In the genomic region with DNA sequence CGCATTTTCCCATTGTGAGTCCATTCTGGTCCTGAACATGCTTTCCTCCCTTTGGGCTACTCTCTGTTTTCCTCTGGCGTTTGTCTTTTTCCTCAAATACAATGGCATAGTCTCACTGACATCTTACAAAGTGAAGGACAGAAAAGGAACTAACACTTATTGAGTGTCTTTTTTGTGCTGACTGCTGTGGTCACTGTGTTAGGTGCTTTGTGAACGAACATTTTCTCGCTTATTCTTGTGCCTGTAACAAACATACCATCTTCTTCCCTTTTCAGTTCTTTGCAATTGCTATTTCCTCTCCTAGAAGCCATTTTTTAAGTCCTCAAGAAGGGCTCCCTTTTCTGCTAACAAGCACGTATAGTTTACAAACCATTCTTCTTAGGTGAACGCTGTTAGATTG, we compare ENCODE assay signal across 17 cellular contexts. TPM values are rescaled to one million over a fixed set of nuclear protein-coding genes. Genes with fewer than 3 reads are reported as not detected.
DNase-seq lines count a peak whose midpoint lies in the region; ATAC-seq and TF ChIP-seq lines count a peak whose summit lies in the region.
"Had no signal": no experiment of that assay in that cellular context is flagged by ENCODE, and none has a peak within 500 bp of the region (broad histone marks: within the 10 kb centered on the region; RNA-seq: fewer than 3 reads in every experiment).

No MANE protein-coding gene starts in this region.

- peaks cover 4% of the 10 kb centered on the region for H4K20me1 ChIP-seq in smooth muscle cell (ENCODE audit: low read depth)

- no peak overlapping the region for H2AFZ ChIP-seq in smooth muscle cell (ENCODE audit: low read depth)
- H2AFZ ChIP-seq: GM23338, PC-9 had no signal

- no peaks in the 10 kb centered on the region for H3F3A ChIP-seq in smooth muscle cell (ENCODE audit: low read depth)

- no peaks in the 10 kb centered on the region for H3K79me2 ChIP-seq in smooth muscle cell (ENCODE audit: low read depth)

- H3K9me3 Mint-ChIP-seq in activated CD8-positive, alpha-beta T cell treated with anti-CD3 and anti-CD28 coated beads for 36 hours = peaks cover 10% of the 10 kb centered on the region
- H3K9me3 Mint-ChIP-seq in activated CD8-positive, alpha-beta T cell treated with anti-CD3 and anti-CD28 coated beads, Interleukin-2, amount 10 ng/mL, durations not matched to agents 7 days and 5 days (ENCODE audit: insufficient read depth) = no peaks in the 10 kb centered on the region
- peaks cover 3% of the 10 kb centered on the region for H3K9me3 Mint-ChIP-seq in memory B cell

- H3K4me1 ChIP-seq in upper lobe of left lung = peaks cover 9 to 16% (median 9%) of the 10 kb centered on the region in 4 donors
- H3K4me1 ChIP-seq in breast epithelium = no peaks in the 10 kb centered on the region
- H3K4me1 ChIP-seq in smooth muscle cell (ENCODE audit: low read depth) = no peaks in the 10 kb centered on the region

- no peak for TF ChIP-seq POLR2A in upper lobe of left lung (IDR thresholded peaks at IDR 0.05)
- no peak for TF ChIP-seq POLR2A in breast epithelium (IDR thresholded peaks at IDR 0.05)

- no peak for DNase-seq in activated CD8-positive, alpha-beta T cell treated with anti-CD3 and anti-CD28 coated beads for 36 hours
- no peak for DNase-seq in activated CD8-positive, alpha-beta T cell treated with anti-CD3 and anti-CD28 coated beads, Interleukin-2, amount 10 ng/mL, durations not matched to agents 7 days and 5 days
- no peak for DNase-seq in T-helper 17 cell
- DNase-seq in memory B cell (ENCODE audit: low spot score in 2 of 2) = no peak
- DNase-seq in upper lobe of left lung = no peak
- DNase-seq in breast epithelium (ENCODE audit: low spot score in 2 of 2) = no peak
- no peak for DNase-seq in smooth muscle cell (lab: John Stamatoyannopoulos, UW; ENCODE audit: unreplicated experiment)
- DNase-seq: 8988T, DMS79 treated with DMSO at 0.1 percent for 48 hours, KBM-7, NCI-H1694 treated with DMSO at 0.1 percent for 48 hours, NCI-H446, PC-9 had no signal

- H3K27ac Mint-ChIP-seq in activated CD8-positive, alpha-beta T cell treated with anti-CD3 and anti-CD28 coated beads for 36 hours = peak overlapping the region; percentile 8
- H3K27ac Mint-ChIP-seq in activated CD8-positive, alpha-beta T cell treated with anti-CD3 and anti-CD28 coated beads, Interleukin-2, amount 10 ng/mL, durations not matched to agents 7 days and 5 days = no peak overlapping the region
- H3K27ac Mint-ChIP-seq in T-helper 17 cell (peak overlapping the region; percentile 6), memory B cell (peak overlapping the region; percentile 4)
- H3K27ac Mint-ChIP-seq: GM23338 had no signal

- H3K27me3 ChIP-seq in upper lobe of left lung (no peaks in the 10 kb centered on the region), breast epithelium (no peaks in the 10 kb centered on the region), smooth muscle cell (ENCODE audit: low read depth) (no peaks in the 10 kb centered on the region)
- H3K27me3 ChIP-seq: BLaER1 treated with 17β-estradiol and CSF1 and Interleukin-3, amounts not matched to agents 10 nM and 100 nM had no signal

- H3K4me3 Mint-ChIP-seq in activated CD8-positive, alpha-beta T cell treated with anti-CD3 and anti-CD28 coated beads for 36 hours = no peak overlapping the region
- H3K4me3 Mint-ChIP-seq in activated CD8-positive, alpha-beta T cell treated with anti-CD3 and anti-CD28 coated beads, Interleukin-2, amount 10 ng/mL, durations not matched to agents 7 days and 5 days = no peak overlapping the region
- H3K4me3 Mint-ChIP-seq in T-helper 17 cell (no peak overlapping the region), memory B cell (no peak overlapping the region)
- H3K4me3 Mint-ChIP-seq: GM23338 had no signal

- no peaks in the 10 kb centered on the region for H3K27me3 Mint-ChIP-seq in activated CD8-positive, alpha-beta T cell treated with anti-CD3 and anti-CD28 coated beads for 36 hours
- H3K27me3 Mint-ChIP-seq in activated CD8-positive, alpha-beta T cell treated with anti-CD3 and anti-CD28 coated beads, Interleukin-2, amount 10 ng/mL, durations not matched to agents 7 days and 5 days (ENCODE audit: low read depth) = no peaks in the 10 kb centered on the region
- H3K27me3 Mint-ChIP-seq in T-helper 17 cell (no peaks in the 10 kb centered on the region), memory B cell (no peaks in the 10 kb centered on the region)

- no peaks in the 10 kb centered on the region for H3K36me3 ChIP-seq in upper lobe of left lung
- H3K36me3 ChIP-seq in breast epithelium = no peaks in the 10 kb centered on the region
- H3K36me3 ChIP-seq in smooth muscle cell (ENCODE audit: low read depth) = no peaks in the 10 kb centered on the region

- peaks cover 16% of the 10 kb centered on the region for H3K4me1 Mint-ChIP-seq in activated CD8-positive, alpha-beta T cell treated with anti-CD3 and anti-CD28 coated beads for 36 hours (ENCODE audit: low read depth)
- peaks cover 9% of the 10 kb centered on the region for H3K4me1 Mint-ChIP-seq in activated CD8-positive, alpha-beta T cell treated with anti-CD3 and anti-CD28 coated beads, Interleukin-2, amount 10 ng/mL, durations not matched to agents 7 days and 5 days (ENCODE audit: low read depth)
- H3K4me1 Mint-ChIP-seq in T-helper 17 cell = peaks cover 34% of the 10 kb centered on the region
- peaks cover 48% of the 10 kb centered on the region for H3K4me1 Mint-ChIP-seq in memory B cell

- no peak for TF ChIP-seq CTCF in activated CD8-positive, alpha-beta T cell treated with anti-CD3 and anti-CD28 coated beads for 36 hours (IDR thresholded peaks at IDR 0.05)
- TF ChIP-seq CTCF in upper lobe of left lung (IDR thresholded peaks at IDR 0.05) (no peak), breast epithelium (IDR thresholded peaks at IDR 0.05) (no peak), smooth muscle cell (IDR thresholded peaks at IDR 0.05; ENCODE audit: borderline replicate concordance, insufficient read depth, poor library complexity, severe bottlenecking) (no peak)

- POLR2A ChIA-PET in activated CD8-positive, alpha-beta T cell treated with anti-CD3 and anti-CD28 coated beads for 36 hours (lab: Charles Lee) = no interaction called here
- POLR2A ChIA-PET in activated CD8-positive, alpha-beta T cell treated with anti-CD3 and anti-CD28 coated beads, Interleukin-2, amount 10 ng/mL, durations not matched to agents 7 days and 5 days (lab: Charles Lee) = no interaction called here

- no peak for TF ChIP-seq EP300 in upper lobe of left lung (IDR thresholded peaks at IDR 0.05)

- H3K27ac ChIP-seq in upper lobe of left lung (peak overlapping the region in 3 of 4 donors; percentile 8 to 56 (median 51)), breast epithelium (peak overlapping the region in 1 of 2 donors; percentile 20), smooth muscle cell (ENCODE audit: low read depth) (no peak overlapping the region)
- H3K27ac ChIP-seq: BLaER1 treated with 17β-estradiol and CSF1 and Interleukin-3, amounts not matched to agents 10 nM and 100 nM; HL-60; PC-9 had no signal

- no peak overlapping the region for H3K9ac ChIP-seq in smooth muscle cell (ENCODE audit: low read depth)

- intact Hi-C loops in activated CD8-positive, alpha-beta T cell treated with anti-CD3 and anti-CD28 coated beads for 36 hours (cut with micrococcal nuclease) = no loop called here
- intact Hi-C loops in breast epithelium (cut with DNase I; ENCODE audit: low total_unique reads) = no loop called here

- H3K4me3 ChIP-seq in upper lobe of left lung (no peak overlapping the region), breast epithelium (no peak overlapping the region), smooth muscle cell (no peak overlapping the region)
- H3K4me3 ChIP-seq: BLaER1 treated with 17β-estradiol and CSF1 and Interleukin-3, amounts not matched to agents 10 nM and 100 nM; GM23338; PC-9 had no signal

- peaks cover 13% of the 10 kb centered on the region for H3K36me3 Mint-ChIP-seq in activated CD8-positive, alpha-beta T cell treated with anti-CD3 and anti-CD28 coated beads for 36 hours (ENCODE audit: low read depth)
- peaks cover 4% of the 10 kb centered on the region for H3K36me3 Mint-ChIP-seq in activated CD8-positive, alpha-beta T cell treated with anti-CD3 and anti-CD28 coated beads, Interleukin-2, amount 10 ng/mL, durations not matched to agents 7 days and 5 days (ENCODE audit: low read depth)
- H3K36me3 Mint-ChIP-seq in T-helper 17 cell (ENCODE audit: low read depth) (no peaks in the 10 kb centered on the region), memory B cell (peaks cover 29% of the 10 kb centered on the region)

- 37 to 49% methylated on average over 5 to 6 of the region's 6 CpGs for WGBS in upper lobe of left lung, 2 donors
- WGBS in smooth muscle cell (ENCODE audit: low lambda C conversion rate) = 77% methylated on average over 6 of the region's 6 CpGs

- H3K9me3 ChIP-seq in T-helper 17 cell (ENCODE audit: control insufficient read depth, low read length, poor library complexity, severe bottlenecking) (no peaks in the 10 kb centered on the region), upper lobe of left lung (no peaks in the 10 kb centered on the region), breast epithelium (peaks cover 0 to 5% of the 10 kb centered on the region in 2 donors), smooth muscle cell (replicated peaks; ENCODE audit: low read depth) (no peaks in the 10 kb centered on the region)

- H3K4me2 ChIP-seq in smooth muscle cell = no peak overlapping the region
- H3K4me2 ChIP-seq: GM23338, PC-9 had no signal

- CTCF ChIA-PET in activated CD8-positive, alpha-beta T cell treated with anti-CD3 and anti-CD28 coated beads for 36 hours (lab: Charles Lee) = interaction anchor here (0.9 kb wide), 1 partner anchor 334 kb away, joined by 5 read pairs; no protein-coding TSS in a partner anchor
- CTCF ChIA-PET in activated CD8-positive, alpha-beta T cell treated with anti-CD3 and anti-CD28 coated beads, Interleukin-2, amount 10 ng/mL, durations not matched to agents 7 days and 5 days (lab: Charles Lee) = interaction anchor here (8.0 kb wide), 1 partner anchor 332 kb away, joined by 203 read pairs; no protein-coding TSS in a partner anchor

- no peak for ATAC-seq in activated CD8-positive, alpha-beta T cell treated with anti-CD3 and anti-CD28 coated beads for 36 hours
- no peak for ATAC-seq in activated CD8-positive, alpha-beta T cell treated with anti-CD3 and anti-CD28 coated beads, Interleukin-2, amount 10 ng/mL, durations not matched to agents 7 days and 5 days
- no peak for ATAC-seq in T-helper 17 cell
- ATAC-seq in memory B cell (ENCODE audit: low read depth) = no peak
- ATAC-seq in upper lobe of left lung (ENCODE audit: low FRiP score in 2 of 2) = no peak
- no peak for ATAC-seq in GM21526 (IDR thresholded peaks at IDR 0.05; ENCODE audit: low FRiP score, unreplicated experiment)
- ATAC-seq: GM23338 had no signal

RNA-seq across cellular contexts. Expression of a gene that starts 15.4 kb away (rescaled TPM):
- 10 to 100 TPM; 13.1 to 14.3 TPM for total RNA-seq in activated CD8-positive, alpha-beta T cell treated with anti-CD3 and anti-CD28 coated beads for 36 hours
- total RNA-seq in activated CD8-positive, alpha-beta T cell treated with anti-CD3 and anti-CD28 coated beads, Interleukin-2, amount 10 ng/mL, durations not matched to agents 7 days and 5 days = 10 to 100 TPM in 1 of 2 experiments, 1 to 10 TPM in 1; 9.5 to 10.8 TPM
- total RNA-seq in T-helper 17 cell = 1 to 10 TPM; 7.5 to 7.7 TPM
- total RNA-seq in upper lobe of left lung = 10 to 100 TPM; 10.4 to 30.8 (median 27.5) TPM
- total RNA-seq in breast epithelium = 10 to 100 TPM; 18.2 to 29.6 (median 18.4) TPM
- 12.4 and 32.8 TPM in 2 replicates for total RNA-seq in smooth muscle cell
- polyA plus RNA-seq in smooth muscle cell = 11.2 and 12.1 TPM in 2 replicates

RNA-seq across cellular contexts. Expression of a gene that starts 15.5 kb away (rescaled TPM):
- 1 to 10 TPM; 3.0 to 3.5 TPM for total RNA-seq in activated CD8-positive, alpha-beta T cell treated with anti-CD3 and anti-CD28 coated beads for 36 hours
- total RNA-seq in activated CD8-positive, alpha-beta T cell treated with anti-CD3 and anti-CD28 coated beads, Interleukin-2, amount 10 ng/mL, durations not matched to agents 7 days and 5 days = 1 to 10 TPM; 2.9 to 3.1 TPM
- 1 to 10 TPM; 5.3 TPM for total RNA-seq in T-helper 17 cell
- 10 to 100 TPM in 3 of 6 donors, 1 to 10 TPM in 3; 5.9 to 48.2 (median 13.0) TPM for total RNA-seq in upper lobe of left lung
- total RNA-seq in breast epithelium = 10 to 100 TPM in 2 of 3 donors, 1 to 10 TPM in 1; 8.8 to 23.9 (median 20.0) TPM
- 3.8 and 7.2 TPM in 2 replicates for total RNA-seq in smooth muscle cell
- 1.9 and 2.0 TPM in 2 replicates for polyA plus RNA-seq in smooth muscle cell
